ENCODE assay signal across 9 cellular contexts in the genomic region with DNA sequence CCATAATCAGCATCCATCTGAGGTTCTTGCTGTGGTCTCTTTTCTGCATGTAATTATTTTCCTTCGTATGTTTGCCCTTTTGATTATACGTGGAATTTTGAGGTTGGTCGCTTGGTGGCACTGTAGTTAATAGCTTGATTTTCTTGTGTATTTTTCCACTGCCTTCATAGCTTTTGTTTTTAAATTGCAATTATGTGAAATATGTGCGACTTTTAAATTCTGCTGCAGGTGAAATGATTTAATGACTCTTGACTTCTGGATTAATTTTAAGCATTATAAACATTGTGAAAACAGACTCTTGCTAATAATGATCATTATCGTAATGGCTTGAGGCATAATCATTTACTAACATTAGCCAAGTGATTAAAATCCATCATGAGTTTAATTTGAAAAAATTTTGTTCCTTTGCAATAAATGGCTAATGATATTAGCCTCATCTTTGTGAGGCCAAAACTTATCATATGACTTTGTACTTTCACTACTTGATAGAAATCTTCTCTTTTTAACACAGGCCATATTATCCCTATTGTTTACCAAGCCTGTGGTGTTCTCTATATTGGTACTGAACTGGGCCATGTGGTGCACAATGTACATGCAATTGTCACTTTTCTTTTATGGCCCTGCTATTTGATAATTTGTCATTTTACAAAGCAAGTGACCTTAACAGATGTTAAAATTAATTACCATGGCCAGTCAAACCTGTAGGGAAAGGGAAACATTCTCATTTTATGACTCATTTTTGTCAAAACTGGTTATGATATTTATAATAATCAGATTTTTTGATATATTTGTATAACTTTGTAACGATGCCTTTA.
DNase-seq lines count a peak whose midpoint lies in the region; ATAC-seq and TF ChIP-seq lines count a peak whose summit lies in the region.
"Had no signal": no experiment of that assay in that cellular context is flagged by ENCODE, and none has a peak within 500 bp of the region (broad histone marks: within the 10 kb centered on the region; RNA-seq: fewer than 3 reads in every experiment).

No MANE protein-coding gene starts in this region.

- no peak overlapping the region for H2AFZ ChIP-seq in hepatocyte

- intact Hi-C loops in ascending aorta (cut with DNase I), result loop anchor here (1.0 to 10.0 kb wide), 4 partner anchors 161 to 912 kb away; no protein-coding TSS in a partner anchor

- 29% methylated on average over 6 of the region's 6 CpGs for WGBS in hepatocyte (ENCODE audit: low lambda C conversion rate, missing lambda C conversion rate)

- peak; percentile 58 to 74 (median 65) for TF ChIP-seq CTCF in ascending aorta (IDR thresholded peaks at IDR 0.05)
- peak; percentile 79 for TF ChIP-seq CTCF in hepatocyte (IDR thresholded peaks at IDR 0.05; ENCODE audit: poor library complexity)

- H3K9me3 ChIP-seq in ascending aorta (no peaks in the 10 kb centered on the region), hepatocyte (ENCODE audit: low read depth) (no peaks in the 10 kb centered on the region)

- H3K4me1 ChIP-seq in ascending aorta, result no peaks in the 10 kb centered on the region
- no peaks in the 10 kb centered on the region for H3K4me1 ChIP-seq in hepatocyte (ENCODE audit: insufficient read depth)

- H3K4me2 ChIP-seq in hepatocyte, result no peak overlapping the region

- H3K27me3 ChIP-seq in ascending aorta (no peaks in the 10 kb centered on the region), hepatocyte (no peaks in the 10 kb centered on the region)

- H3K4me3 ChIP-seq in ascending aorta, result no peak overlapping the region
- H3K4me3 ChIP-seq in hepatocyte, result no peak overlapping the region

- no peaks in the 10 kb centered on the region for H3K9me2 ChIP-seq in hepatocyte (replicated peaks; ENCODE audit: insufficient read depth)

- H3K27ac ChIP-seq in ascending aorta, result no peak overlapping the region
- H3K27ac ChIP-seq in hepatocyte, result no peak overlapping the region

- ATAC-seq in HG03354 (IDR thresholded peaks at IDR 0.05; ENCODE audit: poor library complexity, severe bottlenecking, unreplicated experiment), result peak; percentile 59
- ATAC-seq in HG03280 (IDR thresholded peaks at IDR 0.05; ENCODE audit: unreplicated experiment), result no peak
- ATAC-seq: activated naive CD4-positive, alpha-beta T cell treated with anti-CD3 and anti-CD28 coated beads, Interleukin-2, amount 50 U/mL, for 72 hours had no signal

- no peaks in the 10 kb centered on the region for H4K20me1 ChIP-seq in hepatocyte (ENCODE audit: insufficient read depth, poor library complexity, severe bottlenecking)

- H3K79me2 ChIP-seq in hepatocyte, result no peaks in the 10 kb centered on the region

- DNase-seq in activated T-cell treated with anti-CD3 and anti-CD28 coated beads for 24 hours (ENCODE audit: low read depth) (peak; percentile 8), NCI-H748 treated with DMSO at 0.1 percent for 48 hours (lab: John Stamatoyannopoulos, UW) (peak; percentile 82), ascending aorta (ENCODE audit: low spot score in 2 of 2) (no peak), hepatocyte (ENCODE audit: low spot score) (peak; percentile 62), smooth muscle cell of the brain vasculature (ENCODE audit: low read depth, low spot score) (peak; percentile 39)
- no peak for DNase-seq in activated T-cell treated with anti-CD3 and anti-CD28 coated beads, Interleukin-2, amount 50 U/mL, for 1 hour

- H3K36me3 ChIP-seq in ascending aorta (no peaks in the 10 kb centered on the region), hepatocyte (replicated peaks; ENCODE audit: insufficient read depth, low read depth) (no peaks in the 10 kb centered on the region)

Comparison
In these comparisons a context has a peak if more than half of its experiments do, and no peak if none do; other contexts are left out.
1. DNase-seq: peak in activated T-cell treated with anti-CD3 and anti-CD28 coated beads for 24 hours (single experiment), NCI-H748 treated with DMSO at 0.1 percent for 48 hours (single experiment), hepatocyte (single experiment) and smooth muscle cell of the brain vasculature (single experiment); none in activated T-cell treated with anti-CD3 and anti-CD28 coated beads, Interleukin-2, amount 50 U/mL, for 1 hour (single experiment) and ascending aorta (0 of 2).